13 cellular contexts compared by ENCODE assay signal in genomic region chr1:178098262-178098661, GRCh38. TPM values are rescaled to one million over a fixed set of nuclear protein-coding genes. Genes with fewer than 3 reads are reported as not detected.
DNase-seq lines count a peak whose midpoint lies in the region; ATAC-seq and TF ChIP-seq lines count a peak whose summit lies in the region.
"Had no signal": no experiment of that assay in that cellular context is flagged by ENCODE, and none has a peak within 500 bp of the region (broad histone marks: within the 10 kb centered on the region; RNA-seq: fewer than 3 reads in every experiment).

No MANE protein-coding gene starts in this region.

- no peak for TF ChIP-seq CTCF in PC-9 (conservative IDR thresholded peaks at IDR 0.05)
- TF ChIP-seq CTCF in dorsolateral prefrontal cortex (IDR thresholded peaks at IDR 0.05 in 54 of 56, conservative IDR thresholded peaks at IDR 0.05 in 2 of 56; ENCODE audit: low read depth in 1 of 56, partially characterized antibody in 56 of 56), result no peak
- TF ChIP-seq CTCF in osteocyte (IDR thresholded peaks at IDR 0.05), result no peak
- no peak for TF ChIP-seq CTCF in RWPE1 (conservative IDR thresholded peaks at IDR 0.05; ENCODE audit: low read depth)

- H3K36me3 Mint-ChIP-seq in osteocyte (ENCODE audit: unreplicated experiment), result no peaks in the 10 kb centered on the region

- POLR2A ChIA-PET in PC-9 (lab: Charles Lee; ENCODE audit: unreplicated experiment), result interaction anchor here (0.6 kb wide), 2 partner anchors 116 to 168 kb away, joined by 3 to 8 read pairs; no protein-coding TSS in a partner anchor
- POLR2A ChIA-PET in RWPE1 (lab: Yijun Ruan, JAX; ENCODE audit: low non-redundant PET), result no interaction called here

- no peak overlapping the region for H3K4me3 ChIP-seq in PC-9
- H3K4me3 ChIP-seq in dorsolateral prefrontal cortex, result peak overlapping the region in 47 of 59 donors; percentile 2 to 97 (median 31)
- H3K4me3 ChIP-seq: BLaER1, lung had no signal

- no peak for ATAC-seq in GM19463 (IDR thresholded peaks at IDR 0.05; ENCODE audit: unreplicated experiment)

- H3K4me2 ChIP-seq in PC-9, result peak overlapping the region; percentile 91
- H3K4me2 ChIP-seq: BLaER1 had no signal

- H3K9me3 ChIP-seq in PC-9 (ENCODE audit: insufficient read depth, low read depth), result no peaks in the 10 kb centered on the region
- H3K9me3 ChIP-seq: BLaER1, tibial nerve had no signal

- H3K79me2 ChIP-seq in PC-9 (ENCODE audit: low read depth), result peaks cover 93% of the 10 kb centered on the region

- H3K9me2 ChIP-seq in PC-9 (ENCODE audit: insufficient read depth), result no peaks in the 10 kb centered on the region

- peaks cover 12% of the 10 kb centered on the region for H4K20me1 ChIP-seq in PC-9 (ENCODE audit: insufficient read depth)
- H4K20me1 ChIP-seq: BLaER1 had no signal

- intact Hi-C loops in PC-9 (cut with micrococcal nuclease; ENCODE audit: unreplicated experiment), result no loop called here
- intact Hi-C loops in dorsolateral prefrontal cortex (cut with DNase I), result loop anchor here in 1 of 2 donors (10.0 kb wide), 1 partner anchor 63 kb away; no protein-coding TSS in a partner anchor

- H3K4me1 Mint-ChIP-seq in osteocyte (ENCODE audit: unreplicated experiment), result peaks cover 69% of the 10 kb centered on the region
- H3K4me1 Mint-ChIP-seq: central memory CD8-positive, alpha-beta T cell had no signal

- DNase-seq in EL, result peak; percentile 29
- peak in 1 of 2 experiments; percentile 7 for DNase-seq in PC-9
- no peak for DNase-seq in dorsolateral prefrontal cortex
- no peak for DNase-seq in osteocyte (ENCODE audit: extremely low spot score, unreplicated experiment)
- DNase-seq in RWPE1 (ENCODE audit: low spot score), result no peak
- no peak for DNase-seq in NCI-H345 treated with DMSO at 0.1 percent for 48 hours (lab: John Stamatoyannopoulos, UW; ENCODE audit: unreplicated experiment)
- no peak for DNase-seq in NCI-H2029 (lab: John Stamatoyannopoulos, UW)
- DNase-seq: activated naive CD4-positive, alpha-beta T cell had no signal

- peaks cover 45% of the 10 kb centered on the region for H3K4me1 ChIP-seq in PC-9 (replicated peaks; ENCODE audit: insufficient read depth)

- peaks cover 19% of the 10 kb centered on the region; the same call in 1 of the 2 replicates for H3F3A ChIP-seq in PC-9 (ENCODE audit: insufficient read depth, low read depth)

- H3K27me3 ChIP-seq in PC-9 (ENCODE audit: insufficient read depth, low read depth) (no peaks in the 10 kb centered on the region), dorsolateral prefrontal cortex (no peaks in the 10 kb centered on the region)
- H3K27me3 ChIP-seq: tibial nerve had no signal

- H3K4me3 Mint-ChIP-seq in osteocyte (ENCODE audit: unreplicated experiment), result peak overlapping the region; percentile 24
- H3K4me3 Mint-ChIP-seq: central memory CD8-positive, alpha-beta T cell had no signal

- H2AFZ ChIP-seq in PC-9, result no peak overlapping the region

- no peaks in the 10 kb centered on the region for H3K36me3 ChIP-seq in PC-9 (ENCODE audit: low read depth)
- H3K36me3 ChIP-seq: BLaER1, tibial nerve had no signal

- H3K27me3 Mint-ChIP-seq in osteocyte (ENCODE audit: unreplicated experiment), result no peaks in the 10 kb centered on the region

- no peaks in the 10 kb centered on the region for H3K9me3 Mint-ChIP-seq in osteocyte (ENCODE audit: unreplicated experiment)
- H3K9me3 Mint-ChIP-seq: central memory CD8-positive, alpha-beta T cell had no signal

- peak overlapping the region; percentile 81 for H3K27ac Mint-ChIP-seq in osteocyte (ENCODE audit: unreplicated experiment)

- H3K27ac ChIP-seq in PC-9 (no peak overlapping the region), dorsolateral prefrontal cortex (peak overlapping the region in 5 of 59 donors; percentile 2 to 42 (median 24)), RWPE1 (no peak overlapping the region)
- H3K27ac ChIP-seq: BLaER1 had no signal

- CTCF ChIA-PET in PC-9 (lab: Charles Lee), result no interaction called here
- CTCF ChIA-PET in RWPE1 (lab: Yijun Ruan, JAX), result interaction anchor here (0.6 kb wide), 1 partner anchor 18 kb away, joined by 3 read pairs; no protein-coding TSS in a partner anchor

- BruUV-seq in PC-9 (replicated peaks; lab: Mats Ljungman, UMichigan), result no TSS peak

RNA-seq across cellular contexts. Expression of gene RASAL2, which starts 4.4 kb away (rescaled TPM):
- total RNA-seq in PC-9 (2021) (47.8 and 54.1 TPM in 2 replicates), dorsolateral prefrontal cortex (10 to 100 TPM; 32.2 to 88.3 (median 63.5) TPM), osteocyte (34.2 and 35.4 TPM in 2 replicates)
